In genomic region chr2:227033471-227034148, GRCh38 we compare ENCODE assay signal across 8 cellular contexts.
DNase-seq lines count a peak whose midpoint lies in the region; TF ChIP-seq lines count a peak whose summit lies in the region.

No MANE protein-coding gene starts in this region.

- H3K4me3 ChIP-seq in A673 (ENCODE audit: low read depth, low read length, poor library complexity, severe bottlenecking), result no peak overlapping the region
- H3K4me3 ChIP-seq in GM12864 (ENCODE audit: low read depth, low read length), result no peak overlapping the region
- H3K4me3 ChIP-seq in HFF-Myc (replicated peaks; ENCODE audit: low read depth, low read length), result no peak overlapping the region
- H3K4me3 ChIP-seq in brain microvascular endothelial cell (ENCODE audit: low read depth, low read length), result no peak overlapping the region

- no peaks in the 10 kb centered on the region for H3K36me3 ChIP-seq in A673 (ENCODE audit: insufficient read depth, low read length, poor library complexity, severe bottlenecking)
- H3K36me3 ChIP-seq in brain microvascular endothelial cell (replicated peaks), result no peaks in the 10 kb centered on the region

- no peaks in the 10 kb centered on the region for H3K4me1 ChIP-seq in A673 (ENCODE audit: insufficient read depth, low read length, poor library complexity, severe bottlenecking)

- in situ Hi-C loops in brain microvascular endothelial cell (cut with HindIII; ENCODE audit: low pct_ligation_motif_present, low sequenced_read_pairs), result no loop called here

- DNase-seq in A673 (ENCODE audit: low spot score) (peak; percentile 36), GM12864 (ENCODE audit: low read depth) (peak; percentile 3), HFF-Myc (ENCODE audit: extremely low read depth, low read depth) (peak; percentile 17), NCI-H774 (lab: John Stamatoyannopoulos, UW) (peak; percentile 9), brain microvascular endothelial cell (peak; percentile 24), lung microvascular endothelial cell (ENCODE audit: low read depth in 2 of 2) (peak; percentile 47 to 78), NCI-H2171 treated with DMSO at 0.1 percent for 48 hours (lab: John Stamatoyannopoulos, UW) (no peak), NOMO-1 (lab: John Stamatoyannopoulos, UW; ENCODE audit: unreplicated experiment in 2 of 2) (no peak)

- CTCF ChIA-PET in A673 (lab: Charles Lee), result interaction anchor here (0.5 to 0.9 kb wide), 2 partner anchors 205 to 1368 kb away, joined by 3 read pairs; no protein-coding TSS in a partner anchor

- intact Hi-C loops in A673 (cut with micrococcal nuclease; ENCODE audit: unreplicated experiment), result no loop called here

- H3K27ac ChIP-seq in A673 (ENCODE audit: low read depth, low read length, poor library complexity, severe bottlenecking), result no peak overlapping the region
- H3K27ac ChIP-seq in brain microvascular endothelial cell, result no peak overlapping the region

- H3K27me3 ChIP-seq in A673 (replicated peaks; ENCODE audit: insufficient read depth, low read depth, low read length, poor library complexity) (no peaks in the 10 kb centered on the region), brain microvascular endothelial cell (replicated peaks) (no peaks in the 10 kb centered on the region)

- H3K9me3 ChIP-seq in A673 (ENCODE audit: low read depth, low read length, poor library complexity, severe bottlenecking), result no peaks in the 10 kb centered on the region

- POLR2A ChIA-PET in A673 (lab: Charles Lee; ENCODE audit: low non-redundant PET), result no interaction called here

- peak; percentile 82 for TF ChIP-seq CTCF in A673 (conservative IDR thresholded peaks at IDR 0.05; ENCODE audit: low read depth, low read length)
- peak; percentile 77 for TF ChIP-seq CTCF in GM12864 (IDR thresholded peaks at IDR 0.05; ENCODE audit: low read depth, low read length, missing control alignments)
- peak; percentile 91 for TF ChIP-seq CTCF in HFF-Myc (IDR thresholded peaks at IDR 0.05; ENCODE audit: low read depth, low read length, missing control alignments)
- peak; percentile 92 for TF ChIP-seq CTCF in brain microvascular endothelial cell (IDR thresholded peaks at IDR 0.05; ENCODE audit: low read depth, low read length, missing control alignments)

- no TSS peak for BruUV-seq in A673 (replicated peaks; lab: Mats Ljungman, UMichigan)

Comparison
In these comparisons a context has a peak if more than half of its experiments do, and no peak if none do; other contexts are left out.
1. DNase-seq: peak in A673 (single experiment), GM12864 (single experiment), HFF-Myc (single experiment), NCI-H774 (single experiment), brain microvascular endothelial cell (single experiment) and lung microvascular endothelial cell (2 of 2); none in NCI-H2171 treated with DMSO at 0.1 percent for 48 hours (single experiment) and NOMO-1 (0 of 2).
2. Peak in every context shown above with its lines, with median percentiles within 50 percentile points of each other: CTCF ChIP-seq.